Comparison of ENCODE assay signal across 11 cellular contexts in genomic region chr5:111028865-111029264, GRCh38. TPM values are rescaled to one million over a fixed set of nuclear protein-coding genes. Genes with fewer than 3 reads are reported as not detected.
"Had no signal": no experiment of that assay in that cellular context is flagged by ENCODE, and none has a peak within 500 bp of the region (broad histone marks: within the 10 kb centered on the region; RNA-seq: fewer than 3 reads in every experiment).

No MANE protein-coding gene starts in this region.

- H3K9ac ChIP-seq: GM23248 had no signal

- ATAC-seq: HCT116, K562 had no signal

- H3K4me1 ChIP-seq: HAP-1 had no signal

- H3K36me3 ChIP-seq: HAP-1 had no signal

- H3K9me3 ChIP-seq: HAP-1 had no signal

- H2AFZ ChIP-seq: GM23248 had no signal

- FAIRE-seq: HTR-8/SVneo, K562 had no signal

- DNase-seq: GM23248, GOT3, H7, HFFc6, IMR-90, KG1 had no signal

- H3K27ac ChIP-seq: GM23248 had no signal

- H3K4me3 ChIP-seq: GM23248, HAP-1, K562 had no signal

RNA-seq across cellular contexts. Expression of gene TSLP, which starts 42.6 kb away (rescaled TPM):
- total RNA-seq: GM23248, HFFc6, HT-29 had no signal
